ENCODE assay signal across 1 cellular context in the genomic region with DNA sequence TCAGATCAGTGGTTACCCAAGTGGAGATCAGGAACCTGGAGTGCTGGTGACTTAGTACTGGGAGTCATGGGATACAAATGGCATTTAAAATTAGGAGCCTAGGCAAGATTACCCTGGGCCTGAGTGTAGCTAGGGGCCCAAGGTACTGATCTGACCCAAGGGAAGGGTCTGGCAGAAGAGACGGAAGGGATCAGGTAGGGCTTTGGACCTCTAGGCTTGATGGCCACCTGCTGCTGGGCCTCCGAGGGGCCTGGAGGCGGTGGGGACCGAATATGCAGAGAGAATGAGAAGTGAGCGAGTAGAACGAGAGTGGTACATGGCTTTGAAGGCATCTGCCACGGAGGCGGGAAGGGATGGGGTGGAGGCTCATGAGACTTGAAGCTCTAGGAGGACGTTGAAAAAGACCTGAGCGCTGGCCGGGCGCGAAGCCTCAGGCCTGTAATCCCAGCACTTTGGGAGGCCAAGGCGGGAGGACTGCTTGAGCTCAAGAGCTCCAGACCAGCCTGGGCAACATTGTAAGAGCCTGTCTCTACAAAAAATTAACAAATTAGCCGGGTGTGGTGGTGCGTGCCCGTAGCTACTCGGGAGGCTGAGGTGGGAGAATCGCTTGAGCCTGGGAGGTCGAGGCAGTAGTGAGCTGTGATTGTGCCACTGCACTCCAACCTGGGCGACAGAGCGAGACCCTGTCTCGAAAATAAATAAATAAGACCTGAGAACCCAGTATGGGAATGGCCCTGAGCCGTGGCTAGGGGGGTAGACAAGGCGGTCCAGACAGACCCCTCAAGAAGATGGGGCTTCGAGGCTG.
TF ChIP-seq lines count a peak whose summit lies in the region.

No MANE protein-coding gene starts in this region.

TF ChIP-seq in H1, 55 proteins besides CTCF, POLR2A, EP300 and RAD21:
- TF ChIP-seq CBX8 (IDR thresholded peaks at IDR 0.05; ENCODE audit: borderline replicate concordance, low read depth, low read length) (no peak), CTBP2 (IDR thresholded peaks at IDR 0.05; ENCODE audit: borderline replicate concordance, insufficient read depth, insufficient read length, low read length) (no peak), RNF2 (IDR thresholded peaks at IDR 0.05; ENCODE audit: borderline replicate concordance, low read depth, low read length, missing control alignments, poor library complexity, severe bottlenecking) (no peak), ZNF274 (IDR thresholded peaks at IDR 0.05; ENCODE audit: borderline replicate concordance, extremely low read depth, low read length) (no peak), FOSL1 (IDR thresholded peaks at IDR 0.05; ENCODE audit: insufficient read depth, low read depth, low read length) (no peak), CBX5 (IDR thresholded peaks at IDR 0.05; ENCODE audit: low read depth, low read length) (no peak), RBBP5 (IDR thresholded peaks at IDR 0.05; ENCODE audit: borderline replicate concordance, low read depth, low read length) (no peak), SIRT6 (IDR thresholded peaks at IDR 0.05; ENCODE audit: low read length) (no peak), TBP (IDR thresholded peaks at IDR 0.05; ENCODE audit: low read depth, low read length) (no peak)
- TF ChIP-seq, protein P1, sequence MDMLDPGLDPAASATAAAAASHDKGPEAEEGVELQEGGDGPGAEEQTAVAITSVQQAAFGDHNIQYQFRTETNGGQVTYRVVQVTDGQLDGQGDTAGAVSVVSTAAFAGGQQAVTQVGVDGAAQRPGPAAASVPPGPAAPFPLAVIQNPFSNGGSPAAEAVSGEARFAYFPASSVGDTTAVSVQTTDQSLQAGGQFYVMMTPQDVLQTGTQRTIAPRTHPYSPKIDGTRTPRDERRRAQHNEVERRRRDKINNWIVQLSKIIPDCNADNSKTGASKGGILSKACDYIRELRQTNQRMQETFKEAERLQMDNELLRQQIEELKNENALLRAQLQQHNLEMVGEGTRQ (IDR thresholded peaks at IDR 0.05; ENCODE audit: low read length), result no peak
- TF ChIP-seq, protein P2, sequence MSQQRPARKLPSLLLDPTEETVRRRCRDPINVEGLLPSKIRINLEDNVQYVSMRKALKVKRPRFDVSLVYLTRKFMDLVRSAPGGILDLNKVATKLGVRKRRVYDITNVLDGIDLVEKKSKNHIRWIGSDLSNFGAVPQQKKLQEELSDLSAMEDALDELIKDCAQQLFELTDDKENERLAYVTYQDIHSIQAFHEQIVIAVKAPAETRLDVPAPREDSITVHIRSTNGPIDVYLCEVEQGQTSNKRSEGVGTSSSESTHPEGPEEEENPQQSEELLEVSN (IDR thresholded peaks at IDR 0.05), result no peak
